ENCODE assay signal across 16 cellular contexts in the genomic region with DNA sequence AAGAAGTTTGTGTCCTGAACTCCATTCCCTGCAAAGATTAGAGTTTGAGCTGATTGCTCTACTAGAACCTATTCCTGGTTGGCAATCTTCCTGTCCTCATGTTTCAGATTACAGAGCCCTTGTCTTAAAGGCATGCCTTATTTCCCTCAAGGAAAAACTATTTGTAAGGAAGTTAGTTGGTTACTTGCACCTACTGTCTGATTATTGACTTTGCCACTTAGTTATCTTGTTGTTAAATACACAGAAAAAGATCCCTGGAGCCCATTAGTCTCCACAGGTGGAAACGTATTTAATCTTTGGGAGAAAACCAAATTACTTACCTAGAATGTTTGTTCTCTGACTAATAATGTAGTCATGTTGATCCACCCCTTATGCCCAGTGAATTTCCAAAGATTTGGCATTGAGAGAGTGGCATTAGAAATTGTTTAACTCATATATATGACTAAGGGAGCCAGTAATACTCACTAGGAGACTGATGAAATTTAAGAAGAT.
DNase-seq lines count a peak whose midpoint lies in the region; ATAC-seq and TF ChIP-seq lines count a peak whose summit lies in the region.
"Had no signal": no experiment of that assay in that cellular context is flagged by ENCODE, and none has a peak within 500 bp of the region (broad histone marks: within the 10 kb centered on the region; RNA-seq: fewer than 3 reads in every experiment).

No MANE protein-coding gene starts in this region.

- H3K27ac ChIP-seq in endodermal cell (ENCODE audit: low read depth, low read length) (no peak overlapping the region), lung (ENCODE audit: low read depth in 1 of 2, low read length in 1 of 2) (no peak overlapping the region), mesenchymal stem cell (ENCODE audit: low read length, poor library complexity, severe bottlenecking) (no peak overlapping the region)
- H3K27ac ChIP-seq: SK-N-MC, WERI-Rb-1 had no signal

- no peak overlapping the region for H2BK15ac ChIP-seq in mesenchymal stem cell (ENCODE audit: low read depth, poor library complexity, severe bottlenecking)

- no peak overlapping the region for H2AK5ac ChIP-seq in mesenchymal stem cell (ENCODE audit: low read length, severe bottlenecking)

- no peak overlapping the region for H2AFZ ChIP-seq in mesenchymal stem cell (ENCODE audit: low read depth, low read length)

- H2BK12ac ChIP-seq in mesenchymal stem cell (ENCODE audit: low read length in 2 of 2): no peak overlapping the region

- H3K27me3 Mint-ChIP-seq in endodermal cell (ENCODE audit: insufficient read depth): no peaks in the 10 kb centered on the region
- H3K27me3 Mint-ChIP-seq: dendritic cell treated with granulocyte-macrophage colony-stimulating factor and Interleukin-4, amounts not matched to agents 40 ng/mL and 50 ng/mL, for 4 days had no signal

- H4K8ac ChIP-seq in mesenchymal stem cell (ENCODE audit: low read length): no peak overlapping the region

- DNase-seq in COR-L47 (lab: John Stamatoyannopoulos, UW) (peak; percentile 14), M059J (ENCODE audit: low read depth) (peak; percentile 90), endodermal cell (no peak), lung (ENCODE audit: low spot score) (no peak), mesenchymal stem cell (no peak), HAP-1 (ENCODE audit: low spot score in 2 of 2) (no peak), NCI-H2171 (lab: John Stamatoyannopoulos, UW) (no peak)
- DNase-seq: activated CD8-positive, alpha-beta memory T cell treated with anti-CD3 and anti-CD28 coated beads, Interleukin-2, amount 50 U/mL, for 4 hours; H7; NCI-H1436 treated with DMSO at 0.1 percent for 48 hours; NK-92 treated with Interleukin-12 subunit alpha and Interleukin-12 subunit beta, amount 100 ng/mL, for 24 hours; stimulated activated CD4-positive, alpha-beta T cell treated with anti-CD3 and anti-CD28 coated beads, Interleukin-1b, Interleukin-23, amount 100 ng/mL, for 48 hours; WERI-Rb-1 had no signal

- H3K4me1 ChIP-seq in endodermal cell (ENCODE audit: control insufficient read depth, insufficient read depth, low read length) (peaks cover 24% of the 10 kb centered on the region), lung (ENCODE audit: control insufficient read depth in 2 of 2, insufficient read depth in 2 of 2, low read length in 2 of 2) (peaks cover 2 to 4% of the 10 kb centered on the region in 2 donors), mesenchymal stem cell (ENCODE audit: control insufficient read depth, insufficient read depth, low read depth, low read length) (no peaks in the 10 kb centered on the region), HAP-1 (no peaks in the 10 kb centered on the region)

- H3K18ac ChIP-seq in mesenchymal stem cell (ENCODE audit: low read depth in 1 of 2, low read length in 2 of 2): no peak overlapping the region

- H3K36me3 ChIP-seq in endodermal cell (ENCODE audit: control insufficient read depth, insufficient read depth, low read length): no peaks in the 10 kb centered on the region
- no peaks in the 10 kb centered on the region for H3K36me3 ChIP-seq in lung (ENCODE audit: control insufficient read depth in 2 of 2, insufficient read depth in 2 of 2, low read length in 2 of 2)
- H3K36me3 ChIP-seq in mesenchymal stem cell (ENCODE audit: control insufficient read depth in 1 of 2, insufficient read depth in 2 of 2, low read depth in 1 of 2, low read length in 2 of 2): no peaks in the 10 kb centered on the region
- no peaks in the 10 kb centered on the region for H3K36me3 ChIP-seq in HAP-1 (replicated peaks)
- H3K36me3 ChIP-seq: WERI-Rb-1 had no signal

- no peak overlapping the region for H3K23ac ChIP-seq in mesenchymal stem cell (ENCODE audit: low read length in 2 of 2)

- no peak overlapping the region for H3K14ac ChIP-seq in mesenchymal stem cell (ENCODE audit: low read length in 2 of 2)

- peaks cover 13% of the 10 kb centered on the region for H3K9me3 Mint-ChIP-seq in endodermal cell
- H3K9me3 Mint-ChIP-seq: dendritic cell treated with granulocyte-macrophage colony-stimulating factor and Interleukin-4, amounts not matched to agents 40 ng/mL and 50 ng/mL, for 4 days had no signal

- H3K4me3 Mint-ChIP-seq in endodermal cell: no peak overlapping the region
- H3K4me3 Mint-ChIP-seq: dendritic cell treated with granulocyte-macrophage colony-stimulating factor and Interleukin-4, amounts not matched to agents 40 ng/mL and 50 ng/mL, for 4 days had no signal

- H3K9me3 ChIP-seq in endodermal cell (ENCODE audit: control insufficient read depth, low read length): peaks cover 21% of the 10 kb centered on the region
- H3K9me3 ChIP-seq in lung (ENCODE audit: control insufficient read depth in 2 of 2, insufficient read depth in 1 of 2, low read length in 1 of 2): no peaks in the 10 kb centered on the region
- no peaks in the 10 kb centered on the region for H3K9me3 ChIP-seq in mesenchymal stem cell (ENCODE audit: control insufficient read depth, low read length)
- H3K9me3 ChIP-seq in HAP-1: no peaks in the 10 kb centered on the region

- H2BK120ac ChIP-seq in mesenchymal stem cell (ENCODE audit: low read depth, low read length): no peak overlapping the region

- peak overlapping the region; percentile 11 for H3K27ac Mint-ChIP-seq in endodermal cell
- H3K27ac Mint-ChIP-seq: dendritic cell treated with granulocyte-macrophage colony-stimulating factor and Interleukin-4, amounts not matched to agents 40 ng/mL and 50 ng/mL, for 4 days had no signal

- WGBS in endodermal cell (ENCODE audit: insufficient coverage in 1 of 2, insufficient read length in 1 of 2), 2 experiments: 0 to 18% methylated on average over 1 of the region's 1 CpG
- WGBS in lung, 2 donors: 47 to 85% methylated on average over 1 of the region's 1 CpG
- no CpG with 5 or more reads among the region's 1 CpG for WGBS in mesenchymal stem cell

- H3K27me3 ChIP-seq in endodermal cell (ENCODE audit: control insufficient read depth, insufficient read depth, low read length, poor library complexity, severe bottlenecking): no peaks in the 10 kb centered on the region
- H3K27me3 ChIP-seq in lung (ENCODE audit: control insufficient read depth, insufficient read depth): no peaks in the 10 kb centered on the region
- H3K27me3 ChIP-seq in mesenchymal stem cell (ENCODE audit: control insufficient read depth in 1 of 2, insufficient read depth in 1 of 2, low read length in 2 of 2): no peaks in the 10 kb centered on the region
- H3K27me3 ChIP-seq in HAP-1 (ENCODE audit: low read depth): no peaks in the 10 kb centered on the region

- H3K4me3 ChIP-seq in endodermal cell (ENCODE audit: low read length) (no peak overlapping the region), lung (no peak overlapping the region), mesenchymal stem cell (ENCODE audit: insufficient read depth in 1 of 2, low read depth in 1 of 2, low read length in 2 of 2) (no peak overlapping the region), HAP-1 (no peak overlapping the region)
- H3K4me3 ChIP-seq: SK-N-MC had no signal

- ATAC-seq in lung (ENCODE audit: insufficient read depth, low FRiP score): peak; percentile 81
- no peak for ATAC-seq in GM19035 (IDR thresholded peaks at IDR 0.05; ENCODE audit: unreplicated experiment)

- H3K79me1 ChIP-seq in mesenchymal stem cell (replicated peaks; ENCODE audit: low read length, poor library complexity, severe bottlenecking): no peaks in the 10 kb centered on the region

- peaks cover 64% of the 10 kb centered on the region for H3K4me1 Mint-ChIP-seq in endodermal cell

- H3K9ac ChIP-seq in endodermal cell (ENCODE audit: extremely low read depth, low read length, poor library complexity, severe bottlenecking) (no peak overlapping the region), mesenchymal stem cell (ENCODE audit: low read length) (no peak overlapping the region)

- no peak overlapping the region for H3K4ac ChIP-seq in mesenchymal stem cell (ENCODE audit: low read depth in 1 of 2, low read length in 2 of 2)

- peaks cover 2% of the 10 kb centered on the region for H3K36me3 Mint-ChIP-seq in endodermal cell (ENCODE audit: low read depth)

- TF ChIP-seq CTCF in endodermal cell (conservative IDR thresholded peaks at IDR 0.05) (no peak), lung (IDR thresholded peaks at IDR 0.05; ENCODE audit: control extremely low read depth, extremely low read depth) (no peak)

- H4K91ac ChIP-seq in mesenchymal stem cell (ENCODE audit: low read length): no peak overlapping the region

- in situ Hi-C loops in HAP-1 (cut with MboI; ENCODE audit: low sequenced_read_pairs): no loop called here

- no peak overlapping the region for H3K4me2 ChIP-seq in mesenchymal stem cell (ENCODE audit: low read length, poor library complexity, severe bottlenecking)

- no peak overlapping the region for H2BK5ac ChIP-seq in mesenchymal stem cell (ENCODE audit: low read depth, low read length, poor library complexity, severe bottlenecking)

Comparison
In these comparisons a context has a peak if more than half of its experiments do, and no peak if none do; other contexts are left out.
1. DNase-seq: peak in COR-L47 (single experiment) and M059J (single experiment); none in endodermal cell (single experiment), lung (single experiment), mesenchymal stem cell (single experiment), HAP-1 (0 of 2) and NCI-H2171 (single experiment).